ENCODE assay signal across 22 cellular contexts in the genomic region with DNA sequence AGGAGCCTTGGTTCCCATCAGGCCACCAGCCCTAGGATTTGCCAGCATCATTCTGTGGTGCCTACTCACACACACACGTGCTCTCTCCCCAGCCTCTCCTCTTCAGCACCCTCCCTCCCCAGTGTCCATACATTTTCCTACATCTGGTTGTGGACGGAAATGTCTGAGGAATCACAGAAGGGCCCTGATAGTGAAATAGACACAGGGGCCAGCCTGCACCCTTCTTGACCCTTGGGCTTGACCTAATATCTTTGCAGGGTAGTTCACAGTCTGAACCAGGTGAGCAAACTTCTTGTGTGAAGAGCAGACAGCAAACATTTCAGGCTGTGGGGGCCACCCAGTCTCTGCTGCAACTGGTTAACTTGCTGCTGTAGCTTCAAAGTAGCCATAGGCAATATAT.
"Had no signal": no experiment of that assay in that cellular context is flagged by ENCODE, and none has a peak within 500 bp of the region (broad histone marks: within the 10 kb centered on the region; RNA-seq: fewer than 3 reads in every experiment).

No MANE protein-coding gene starts in this region.

- ATAC-seq: activated T-cell treated with anti-CD3 and anti-CD28 coated beads, Interleukin-2, amount 50 U/mL, for 4 hours; T-cell had no signal

- H3K4me1 Mint-ChIP-seq: activated CD4-positive, alpha-beta T cell treated with anti-CD3 and anti-CD28 coated beads, Interleukin-2, amount 10 ng/mL, durations not matched to agents 24 days and 14 days; activated naive CD4-positive, alpha-beta T cell treated with anti-CD3 and anti-CD28 coated beads, Interleukin-2, amount 10 ng/mL, durations not matched to agents 7 days and 5 days; activated naive CD8-positive, alpha-beta T cell treated with anti-CD3 and anti-CD28 coated beads for 36 hours; T-cell had no signal

- H3K9me3 Mint-ChIP-seq: activated naive CD4-positive, alpha-beta T cell treated with anti-CD3 and anti-CD28 coated beads, Interleukin-2, amount 10 ng/mL, durations not matched to agents 7 days and 5 days had no signal

- H3K27ac Mint-ChIP-seq: activated B cell treated with CpG ODN at 0.5 μM for 24 hours; activated CD4-positive, alpha-beta memory T cell treated with anti-CD3 and anti-CD28 coated beads for 36 hours; activated CD4-positive, alpha-beta T cell treated with anti-CD3 and anti-CD28 coated beads, Interleukin-2, amount 10 ng/mL, durations not matched to agents 24 days and 14 days; activated naive CD4-positive, alpha-beta T cell treated with anti-CD3 and anti-CD28 coated beads, Interleukin-2, amount 10 ng/mL, durations not matched to agents 7 days and 5 days; activated naive CD8-positive, alpha-beta T cell treated with anti-CD3 and anti-CD28 coated beads for 36 hours; T-cell had no signal

- DNase-seq: activated B cell treated with CpG ODN at 0.5 μM for 24 hours; activated CD4-positive, alpha-beta memory T cell treated with anti-CD3 and anti-CD28 coated beads for 36 hours; activated CD4-positive, alpha-beta T cell treated with anti-CD3 and anti-CD28 coated beads for 1 hour; activated CD4-positive, alpha-beta T cell treated with anti-CD3 and anti-CD28 coated beads, Interleukin-2, amount 10 ng/mL, durations not matched to agents 24 days and 14 days; activated gamma-delta T cell treated with Interleukin-2 at 50 U/mL for 16 hours; activated naive CD4-positive, alpha-beta T cell treated with anti-CD3 and anti-CD28 coated beads, Interleukin-2, amount 10 ng/mL, durations not matched to agents 7 days and 5 days; activated naive CD8-positive, alpha-beta T cell treated with anti-CD3 and anti-CD28 coated beads for 36 hours; activated T-cell treated with anti-CD3 and anti-CD28 coated beads, Interleukin-2, amount 50 U/mL, for 4 hours; MV-4-11; NCI-H1417 treated with DMSO at 0.1 percent for 48 hours; NCI-H1694; NCI-H2029; NCI-H2107; NCI-H2171 treated with DMSO at 0.1 percent for 48 hours; NCI-H345; NCI-H524; SIG-M5; T-cell; T-helper 2 cell; T1000 had no signal

- H3K27ac ChIP-seq: KMS-11, SK-N-MC had no signal

- H3K4me2 ChIP-seq: KMS-11 had no signal

- H3K9ac ChIP-seq: KMS-11 had no signal

- H3K36me3 Mint-ChIP-seq: activated naive CD4-positive, alpha-beta T cell treated with anti-CD3 and anti-CD28 coated beads, Interleukin-2, amount 10 ng/mL, durations not matched to agents 7 days and 5 days; activated naive CD8-positive, alpha-beta T cell treated with anti-CD3 and anti-CD28 coated beads for 36 hours; T-cell had no signal

- H3K4me3 Mint-ChIP-seq: activated B cell treated with CpG ODN at 0.5 μM for 24 hours; activated CD4-positive, alpha-beta memory T cell treated with anti-CD3 and anti-CD28 coated beads for 36 hours; activated CD4-positive, alpha-beta T cell treated with anti-CD3 and anti-CD28 coated beads, Interleukin-2, amount 10 ng/mL, durations not matched to agents 24 days and 14 days; activated naive CD4-positive, alpha-beta T cell treated with anti-CD3 and anti-CD28 coated beads, Interleukin-2, amount 10 ng/mL, durations not matched to agents 7 days and 5 days; activated naive CD8-positive, alpha-beta T cell treated with anti-CD3 and anti-CD28 coated beads for 36 hours; activated T-cell treated with anti-CD3 and anti-CD28 coated beads, Interleukin-2, amount 50 U/mL, for 4 hours; T-cell had no signal

- H3K4me3 ChIP-seq: SK-N-MC had no signal
